13 cellular contexts compared by ENCODE assay signal in the genomic region with DNA sequence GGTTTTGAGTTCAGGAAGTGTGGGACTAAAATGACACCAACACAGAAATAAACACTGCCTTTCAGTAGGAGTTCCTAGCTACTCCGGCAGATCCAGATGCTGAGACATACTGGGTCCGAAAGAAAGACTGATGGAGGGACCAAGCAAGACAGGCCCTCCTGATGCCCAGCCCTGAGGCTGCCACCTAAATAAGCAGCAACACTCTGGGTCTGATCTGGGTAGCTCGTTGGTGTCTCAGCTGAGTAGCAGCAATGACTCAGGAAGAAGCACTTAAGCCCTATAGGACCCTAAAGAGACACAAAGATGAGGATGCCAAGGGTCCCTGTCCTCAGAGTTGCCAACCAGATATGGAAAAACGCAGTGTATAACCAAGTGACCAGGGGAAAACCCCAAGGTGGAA.
DNase-seq lines count a peak whose midpoint lies in the region; ATAC-seq and TF ChIP-seq lines count a peak whose summit lies in the region.
"Had no signal": no experiment of that assay in that cellular context is flagged by ENCODE, and none has a peak within 500 bp of the region (broad histone marks: within the 10 kb centered on the region; RNA-seq: fewer than 3 reads in every experiment).

No MANE protein-coding gene starts in this region.

- peak overlapping the region in 4 of 11 experiments; percentile 5 to 24 (median 14); a peak in 2 of 22 replicates for H3K27ac ChIP-seq in BLaER1 treated with 17β-estradiol and CSF1 and Interleukin-3, amounts not matched to agents 10 nM and 100 nM
- peak overlapping the region; percentile 83 for H3K27ac ChIP-seq in naive thymus-derived CD4-positive, alpha-beta T cell (ENCODE audit: low read depth, low read length)
- no peak overlapping the region for H3K27ac ChIP-seq in breast epithelium
- H3K27ac ChIP-seq: testis had no signal

- H4K20me1 ChIP-seq in BLaER1 treated with 17β-estradiol and CSF1 and Interleukin-3, amounts not matched to agents 10 nM and 100 nM, result peaks cover 0 to 100% (median 100%) of the 10 kb centered on the region in 11 experiments; a peak in 20 of 22 replicates

- TF ChIP-seq POLR2A in breast epithelium (IDR thresholded peaks at IDR 0.05), result no peak

- H3K27me3 Mint-ChIP-seq in Caco-2 (ENCODE audit: insufficient read depth, unreplicated experiment), result no peaks in the 10 kb centered on the region
- H3K27me3 Mint-ChIP-seq in activated T-helper 17 cell treated with anti-CD3 and anti-CD28 coated beads, Interleukin-2, amount 50 U/mL, for 72 hours, result no peaks in the 10 kb centered on the region
- H3K27me3 Mint-ChIP-seq in naive thymus-derived CD4-positive, alpha-beta T cell, result no peaks in the 10 kb centered on the region

- no peak overlapping the region for H3K9ac ChIP-seq in BLaER1 treated with 17β-estradiol and CSF1 and Interleukin-3, amounts not matched to agents 10 nM and 100 nM

- no peaks in the 10 kb centered on the region for H3K27me3 ChIP-seq in BLaER1 treated with 17β-estradiol and CSF1 and Interleukin-3, amounts not matched to agents 10 nM and 100 nM
- H3K27me3 ChIP-seq in Caco-2 (replicated peaks; ENCODE audit: control insufficient read depth, insufficient read depth, low read length) (no peaks in the 10 kb centered on the region), breast epithelium (no peaks in the 10 kb centered on the region)
- H3K27me3 ChIP-seq in naive thymus-derived CD4-positive, alpha-beta T cell (ENCODE audit: control insufficient read depth in 2 of 2, insufficient read depth in 2 of 2, low read length in 2 of 2), result no peaks in the 10 kb centered on the region
- H3K27me3 ChIP-seq: testis had no signal

- peaks cover 77 to 93% (median 86%) of the 10 kb centered on the region in 10 experiments for H3K4me1 ChIP-seq in BLaER1 treated with 17β-estradiol and CSF1 and Interleukin-3, amounts not matched to agents 10 nM and 100 nM
- H3K4me1 ChIP-seq in Caco-2, result peaks cover 92% of the 10 kb centered on the region
- peaks cover 76 to 82% of the 10 kb centered on the region in 2 donors for H3K4me1 ChIP-seq in naive thymus-derived CD4-positive, alpha-beta T cell (ENCODE audit: control insufficient read depth in 2 of 2, insufficient read depth in 2 of 2, low read length in 2 of 2)
- H3K4me1 ChIP-seq in breast epithelium, result no peaks in the 10 kb centered on the region

- CTCF ChIA-PET in Caco-2 (lab: Charles Lee), result interaction anchor here (0.6 kb wide), 1 partner anchor 239 kb away, joined by 4 read pairs; no protein-coding TSS in a partner anchor
- CTCF ChIA-PET in naive thymus-derived CD4-positive, alpha-beta T cell (lab: Charles Lee), result interaction anchor here (0.5 to 3.2 kb wide), 8 partner anchors 13 to 239 kb away, joined by 3 to 21 read pairs (median 6); no protein-coding TSS in a partner anchor

- POLR2A ChIA-PET in Caco-2 (lab: Charles Lee), result no interaction called here
- POLR2A ChIA-PET in naive thymus-derived CD4-positive, alpha-beta T cell (lab: Charles Lee), result interaction anchor here (0.6 to 20.1 kb wide), 7 partner anchors 17 to 1484 kb away, joined by 3 to 429 read pairs (median 3); partner anchors contain the start of genes CDNF, HSPA14, MSANTD7 and OPTN

- no TSS peak for BruUV-seq in Caco-2 (replicated peaks; lab: Mats Ljungman, UMichigan)

- ATAC-seq in activated T-helper 17 cell treated with anti-CD3 and anti-CD28 coated beads, Interleukin-2, amount 50 U/mL, for 72 hours (replicated peaks), result no peak
- no peak for ATAC-seq in naive thymus-derived CD4-positive, alpha-beta T cell

- no peaks in the 10 kb centered on the region for H3K9me3 ChIP-seq in BLaER1 treated with 17β-estradiol and CSF1 and Interleukin-3, amounts not matched to agents 10 nM and 100 nM (replicated peaks in 1 of 11)
- H3K9me3 ChIP-seq in Caco-2 (no peaks in the 10 kb centered on the region), breast epithelium (no peaks in the 10 kb centered on the region)
- no peaks in the 10 kb centered on the region for H3K9me3 ChIP-seq in naive thymus-derived CD4-positive, alpha-beta T cell (ENCODE audit: control insufficient read depth in 2 of 3, low read length in 3 of 3)
- H3K9me3 ChIP-seq: testis had no signal

- H3K4me3 ChIP-seq in BLaER1 treated with 17β-estradiol and CSF1 and Interleukin-3, amounts not matched to agents 10 nM and 100 nM, result no peak overlapping the region
- H3K4me3 ChIP-seq in Caco-2 (ENCODE audit: low read depth, low read length), result no peak overlapping the region
- H3K4me3 ChIP-seq in naive thymus-derived CD4-positive, alpha-beta T cell (ENCODE audit: low read length), result peak overlapping the region; percentile 6
- no peak overlapping the region for H3K4me3 ChIP-seq in breast epithelium
- H3K4me3 ChIP-seq: testis had no signal

- peaks cover 8% of the 10 kb centered on the region for H3K9me3 Mint-ChIP-seq in Caco-2 (ENCODE audit: unreplicated experiment)
- H3K9me3 Mint-ChIP-seq in activated T-helper 17 cell treated with anti-CD3 and anti-CD28 coated beads, Interleukin-2, amount 50 U/mL, for 72 hours, result no peaks in the 10 kb centered on the region
- H3K9me3 Mint-ChIP-seq in naive thymus-derived CD4-positive, alpha-beta T cell, result peaks cover 0 to 3% (median 0%) of the 10 kb centered on the region in 11 donors
- H3K9me3 Mint-ChIP-seq: endodermal cell had no signal

- no peak overlapping the region for H3K4me3 Mint-ChIP-seq in Caco-2 (ENCODE audit: unreplicated experiment)
- peak overlapping the region; percentile 84 for H3K4me3 Mint-ChIP-seq in activated T-helper 17 cell treated with anti-CD3 and anti-CD28 coated beads, Interleukin-2, amount 50 U/mL, for 72 hours
- peak overlapping the region; percentile 76 to 90 (median 82) for H3K4me3 Mint-ChIP-seq in naive thymus-derived CD4-positive, alpha-beta T cell
- H3K4me3 Mint-ChIP-seq: endodermal cell had no signal

- peak overlapping the region; percentile 88 for H3K27ac Mint-ChIP-seq in Caco-2 (ENCODE audit: unreplicated experiment)
- H3K27ac Mint-ChIP-seq in activated T-helper 17 cell treated with anti-CD3 and anti-CD28 coated beads, Interleukin-2, amount 50 U/mL, for 72 hours, result peak overlapping the region; percentile 95
- peak overlapping the region; percentile 96 to 100 (median 99) for H3K27ac Mint-ChIP-seq in naive thymus-derived CD4-positive, alpha-beta T cell
- H3K27ac Mint-ChIP-seq: endodermal cell had no signal

- DNase-seq in Caco-2 (no peak), SHP77 (lab: John Stamatoyannopoulos, UW) (no peak), mucosa of gallbladder (ENCODE audit: low spot score) (no peak), T1000 (lab: John Stamatoyannopoulos, UW) (no peak), breast epithelium (ENCODE audit: low spot score in 2 of 2) (no peak)
- DNase-seq in naive thymus-derived CD4-positive, alpha-beta T cell, result no peak
- DNase-seq: DMS79 treated with DMSO at 0.1 percent for 48 hours, endodermal cell, NCI-H774, RPMI8226 had no signal

- peak overlapping the region in 7 of 11 experiments; percentile 0 to 83 (median 44); a peak in 8 of 22 replicates for H3K4me2 ChIP-seq in BLaER1 treated with 17β-estradiol and CSF1 and Interleukin-3, amounts not matched to agents 10 nM and 100 nM

- peaks cover 94% of the 10 kb centered on the region for H3K36me3 Mint-ChIP-seq in Caco-2 (ENCODE audit: insufficient read depth, unreplicated experiment)
- H3K36me3 Mint-ChIP-seq in activated T-helper 17 cell treated with anti-CD3 and anti-CD28 coated beads, Interleukin-2, amount 50 U/mL, for 72 hours (ENCODE audit: low read depth), result peaks cover 88% of the 10 kb centered on the region
- H3K36me3 Mint-ChIP-seq in naive thymus-derived CD4-positive, alpha-beta T cell, result peaks cover 0 to 26% (median 0%) of the 10 kb centered on the region in 5 donors

- H3K4me1 Mint-ChIP-seq in Caco-2 (ENCODE audit: low read depth, unreplicated experiment), result peaks cover 79% of the 10 kb centered on the region
- H3K4me1 Mint-ChIP-seq in activated T-helper 17 cell treated with anti-CD3 and anti-CD28 coated beads, Interleukin-2, amount 50 U/mL, for 72 hours, result peaks cover 67% of the 10 kb centered on the region
- peaks cover 69 to 99% (median 92%) of the 10 kb centered on the region in 7 donors for H3K4me1 Mint-ChIP-seq in naive thymus-derived CD4-positive, alpha-beta T cell

- peaks cover 7 to 100% (median 97%) of the 10 kb centered on the region in 11 experiments; a peak in 21 of 22 replicates for H3K36me3 ChIP-seq in BLaER1 treated with 17β-estradiol and CSF1 and Interleukin-3, amounts not matched to agents 10 nM and 100 nM
- no peaks in the 10 kb centered on the region; the same call in 1 of the 2 replicates for H3K36me3 ChIP-seq in Caco-2 (ENCODE audit: control insufficient read depth, insufficient read depth, low read length)
- H3K36me3 ChIP-seq in naive thymus-derived CD4-positive, alpha-beta T cell (ENCODE audit: control insufficient read depth in 2 of 3, insufficient read depth in 3 of 3, low read length in 3 of 3), result no peaks in the 10 kb centered on the region
- no peaks in the 10 kb centered on the region for H3K36me3 ChIP-seq in breast epithelium

- intact Hi-C loops in Caco-2 (cut with micrococcal nuclease; ENCODE audit: unreplicated experiment), result no loop called here
- intact Hi-C loops in naive thymus-derived CD4-positive, alpha-beta T cell (cut with micrococcal nuclease), result loop anchor here in 1 of 2 donors (1.0 to 5.0 kb wide), 4 partner anchors 12 to 293 kb away; partner anchors contain the start of gene SUV39H2
- intact Hi-C loops in breast epithelium (cut with DNase I; ENCODE audit: low total_unique reads), result no loop called here

- TF ChIP-seq CTCF in Caco-2 (IDR thresholded peaks at IDR 0.05; ENCODE audit: insufficient read depth in 1 of 2, low read depth in 1 of 2, low read length in 1 of 2, severe bottlenecking in 1 of 2, unreplicated experiment in 1 of 2) (no peak), breast epithelium (IDR thresholded peaks at IDR 0.05) (no peak)
